Comparison of ENCODE assay signal across 13 cellular contexts in the genomic region with DNA sequence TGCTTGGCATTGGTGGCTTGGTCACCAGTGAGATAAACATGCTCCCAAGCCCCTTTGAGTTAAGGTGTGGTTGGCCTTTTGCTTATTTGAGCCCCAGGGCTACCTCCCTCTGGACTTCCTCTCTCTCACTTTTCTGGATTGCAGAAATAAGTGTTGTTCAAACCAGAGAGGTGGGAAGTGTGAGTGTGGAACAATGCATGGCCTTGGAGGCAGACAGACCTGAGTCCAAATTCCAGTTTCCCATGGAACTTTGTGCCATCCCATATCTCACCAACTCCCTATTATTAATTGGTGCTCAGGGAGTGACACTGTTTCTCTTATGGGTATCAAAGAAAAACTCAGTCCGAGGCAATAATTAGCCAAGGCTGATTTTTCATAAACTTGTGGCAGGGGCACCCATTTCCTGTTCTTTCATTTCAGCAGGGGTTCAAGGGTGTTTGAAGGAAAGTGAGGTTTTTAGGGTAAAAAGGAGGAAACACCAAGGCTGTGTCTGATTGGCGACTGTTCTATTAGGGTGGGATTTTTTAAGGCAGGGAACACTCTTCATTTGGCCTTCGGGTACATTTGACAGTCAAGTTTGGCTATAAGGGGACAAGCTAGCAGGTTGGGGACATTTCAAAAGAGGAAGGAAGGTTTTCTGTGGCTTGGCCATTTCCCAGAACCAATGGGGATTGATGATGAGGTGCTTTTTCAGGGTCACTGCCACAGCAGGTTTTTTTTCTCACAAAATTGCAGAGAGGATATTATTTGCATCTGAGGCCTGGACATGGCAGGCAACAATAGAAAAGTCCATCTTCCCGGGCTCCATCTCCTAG.
DNase-seq lines count a peak whose midpoint lies in the region; ATAC-seq, FAIRE-seq and TF ChIP-seq lines count a peak whose summit lies in the region.
"Had no signal": no experiment of that assay in that cellular context is flagged by ENCODE, and none has a peak within 500 bp of the region (broad histone marks: within the 10 kb centered on the region; RNA-seq: fewer than 3 reads in every experiment).

No MANE protein-coding gene starts in this region.

- H3K36me3 ChIP-seq in heart right ventricle = no peaks in the 10 kb centered on the region
- no peaks in the 10 kb centered on the region for H3K36me3 ChIP-seq in mucosa of descending colon (ENCODE audit: low read depth)
- H3K36me3 ChIP-seq: cardiac muscle cell had no signal

- peaks cover 0 to 3% (median 0%) of the 10 kb centered on the region in 7 donors for H3K27me3 ChIP-seq in heart right ventricle
- H3K27me3 ChIP-seq: cardiac muscle cell had no signal

- 76 to 79% methylated on average over 4 of the region's 4 CpGs for WGBS in heart right ventricle, 2 donors

- H3K4me1 ChIP-seq in heart right ventricle = no peaks in the 10 kb centered on the region
- H3K4me1 ChIP-seq in mucosa of descending colon (ENCODE audit: low read depth) = no peaks in the 10 kb centered on the region

- DNase-seq in GM12892 (ENCODE audit: insufficient read length) (no peak), heart right ventricle (no peak), ecto neural progenitor cell (ENCODE audit: low spot score) (no peak), DMS153 (lab: John Stamatoyannopoulos, UW) (no peak), mucosa of descending colon (no peak)
- DNase-seq: NCI-H510A had no signal

- no peak for TF ChIP-seq POLR2A in GM12892 (IDR thresholded peaks at IDR 0.05; ENCODE audit: low read depth, low read length)

- no peak overlapping the region for H3K27ac ChIP-seq in heart right ventricle
- H3K27ac ChIP-seq: cardiac muscle cell, skin epidermis had no signal

- intact Hi-C loops in heart right ventricle (cut with DNase I) = loop anchor here in 1 of 10 donors (10.0 kb wide), 1 partner anchor 60 kb away; no protein-coding TSS in a partner anchor
- intact Hi-C loops in mucosa of descending colon (cut with DNase I, micrococcal nuclease) = no loop called here

- TF ChIP-seq CTCF in heart right ventricle (IDR thresholded peaks at IDR 0.05) (no peak), mucosa of descending colon (IDR thresholded peaks at IDR 0.05) (no peak)

- H3K9me3 ChIP-seq in heart right ventricle = no peaks in the 10 kb centered on the region
- no peaks in the 10 kb centered on the region for H3K9me3 ChIP-seq in mucosa of descending colon

- H3K4me3 ChIP-seq in heart right ventricle (no peak overlapping the region), mucosa of descending colon (no peak overlapping the region)
- H3K4me3 ChIP-seq: cardiac muscle cell, skin epidermis had no signal

- peak; percentile 63 for FAIRE-seq in GM12892 (lab: Jason Lieb, UNC)

- ATAC-seq in GM19324 (IDR thresholded peaks at IDR 0.05; ENCODE audit: low FRiP score, unreplicated experiment) (peak; percentile 54), HG02623 (IDR thresholded peaks at IDR 0.05; ENCODE audit: unreplicated experiment) (peak; percentile 75), HG03457 (IDR thresholded peaks at IDR 0.05; ENCODE audit: unreplicated experiment) (peak; percentile 82), heart right ventricle (no peak), mucosa of descending colon (no peak)
- ATAC-seq: esophagus mucosa, WTC11 had no signal

Comparison
In these comparisons a context has a peak if more than half of its experiments do, and no peak if none do; other contexts are left out.
1. ATAC-seq: peak in GM19324 (single experiment), HG02623 (single experiment) and HG03457 (single experiment); none in heart right ventricle (0 of 8) and mucosa of descending colon (single experiment).